Comparison of ENCODE assay signal across 14 cellular contexts in genomic region chr2:28457237-28457636, GRCh38. TPM values are rescaled to one million over a fixed set of nuclear protein-coding genes. Genes with fewer than 3 reads are reported as not detected.
DNase-seq lines count a peak whose midpoint lies in the region; ATAC-seq, FAIRE-seq and TF ChIP-seq lines count a peak whose summit lies in the region.
"Had no signal": no experiment of that assay in that cellular context is flagged by ENCODE, and none has a peak within 500 bp of the region (broad histone marks: within the 10 kb centered on the region; RNA-seq: fewer than 3 reads in every experiment).

No MANE protein-coding gene starts in this region.

- no peak overlapping the region for H2BK120ac ChIP-seq in mesendoderm (ENCODE audit: low read depth, low read length)

- H3K18ac ChIP-seq in mesendoderm (ENCODE audit: low read length): no peak overlapping the region

- in situ Hi-C loops in K562 (cut with MboI): no loop called here
- in situ Hi-C loops in GM23248 (cut with MboI): no loop called here

- no peak overlapping the region for H2BK5ac ChIP-seq in mesendoderm (ENCODE audit: low read length)

- CTCF ChIA-PET in HCT116 (lab: Charles Lee) (no interaction called here), K562 (lab: Yijun Ruan, JAX; ENCODE audit: low intra/inter-chr PET ratio) (no interaction called here)

- no peak overlapping the region for H3K56ac ChIP-seq in mesendoderm (ENCODE audit: low read length)

- H3K9me3 ChIP-seq in HCT116 (ENCODE audit: control insufficient read depth in 1 of 2, insufficient read depth in 1 of 2, low read depth in 1 of 2, low read length in 2 of 2) (peaks cover 0 to 3% of the 10 kb centered on the region in 2 experiments; a peak in 1 of 4 replicates), K562 (replicated peaks; ENCODE audit: control insufficient read depth, insufficient read depth, low read depth, low read length) (no peaks in the 10 kb centered on the region), GM23248 (ENCODE audit: low read depth) (peaks cover 3% of the 10 kb centered on the region)
- H3K9me3 ChIP-seq: SJSA1 had no signal

- ATAC-seq in HCT116 (peak; percentile 48; the same call in 1 of the 2 replicates), K562 (peak; percentile 77)

- no peaks in the 10 kb centered on the region for H4K20me1 ChIP-seq in HCT116 (ENCODE audit: insufficient read depth)
- H4K20me1 ChIP-seq in K562 (replicated peaks; ENCODE audit: control insufficient read depth, insufficient read depth, low read length): 0 out of 2 replicates have a peak, but pooled peaks cover 7% of the 10 kb centered on the region
- no peaks in the 10 kb centered on the region for H4K20me1 ChIP-seq in GM23248 (ENCODE audit: insufficient read depth)
- H4K20me1 ChIP-seq: BLaER1 treated with 17β-estradiol and CSF1 and Interleukin-3, amounts not matched to agents 10 nM and 100 nM had no signal

- DNase-seq in GM12864 (ENCODE audit: low read depth) (no peak), HCT116 (ENCODE audit: low read depth, low spot score) (no peak), K562 (ENCODE audit: extremely low read depth in 1 of 4, low spot score in 3 of 4) (peak; percentile 27 to 43 (median 36)), mesendoderm (peak; percentile 22), NCI-H526 (lab: John Stamatoyannopoulos, UW) (no peak), OCI-M2 (lab: John Stamatoyannopoulos, UW; ENCODE audit: unreplicated experiment) (no peak), GM23248 (no peak)
- DNase-seq: GF-D8, NCI-H187 treated with DMSO at 0.1 percent for 48 hours, NCI-H446, PC-9 had no signal

- RAD21 ChIA-PET in HCT116 (lab: Charles Lee; ENCODE audit: low non-redundant PET in 1 of 2, low total read pairs in 2 of 2, uncharacterized antibody in 2 of 2, unreplicated experiment in 2 of 2): no interaction called here

- no peaks in the 10 kb centered on the region for H3K27me3 ChIP-seq in HCT116 (ENCODE audit: insufficient read depth, low read length)
- peaks cover 0 to 26% of the 10 kb centered on the region in 2 experiments; a peak in 2 of 5 replicates for H3K27me3 ChIP-seq in K562 (ENCODE audit: control insufficient read depth in 2 of 2, insufficient read depth in 2 of 2, low read length in 2 of 2)
- no peaks in the 10 kb centered on the region for H3K27me3 ChIP-seq in mesendoderm (ENCODE audit: insufficient read depth, low read length, poor library complexity)
- no peaks in the 10 kb centered on the region for H3K27me3 ChIP-seq in GM23248 (replicated peaks; ENCODE audit: insufficient read depth)
- H3K27me3 ChIP-seq: BLaER1 treated with 17β-estradiol and CSF1 and Interleukin-3, amounts not matched to agents 10 nM and 100 nM; SJSA1 had no signal

- no peaks in the 10 kb centered on the region for H3K79me1 ChIP-seq in mesendoderm (ENCODE audit: low read length)

- no peak overlapping the region for H3K9ac ChIP-seq in HCT116 (ENCODE audit: low read length)
- H3K9ac ChIP-seq in K562 (ENCODE audit: insufficient read depth in 1 of 2, low read depth in 2 of 2, low read length in 2 of 2): no peak overlapping the region
- H3K9ac ChIP-seq in mesendoderm (ENCODE audit: low read length): no peak overlapping the region
- no peak overlapping the region for H3K9ac ChIP-seq in GM23248
- H3K9ac ChIP-seq: BLaER1 treated with 17β-estradiol and CSF1 and Interleukin-3, amounts not matched to agents 10 nM and 100 nM had no signal

- no peaks in the 10 kb centered on the region for H3F3A ChIP-seq in GM23248 (ENCODE audit: insufficient read depth)

- H3K27ac ChIP-seq in HCT116 (ENCODE audit: low read depth, low read length): no peak overlapping the region
- no peak overlapping the region for H3K27ac ChIP-seq in K562 (ENCODE audit: extremely low read depth, low read depth, low read length)
- no peak overlapping the region for H3K27ac ChIP-seq in mesendoderm (ENCODE audit: low read depth, low read length)
- H3K27ac ChIP-seq in GM23248: no peak overlapping the region
- H3K27ac ChIP-seq: BLaER1 treated with 17β-estradiol and CSF1 and Interleukin-3, amounts not matched to agents 10 nM and 100 nM; PC-9; SJSA1 had no signal

- no peak overlapping the region for H4K8ac ChIP-seq in mesendoderm (ENCODE audit: low read depth, low read length)

- H2AFZ ChIP-seq in HCT116 (ENCODE audit: low read depth, low read length, poor library complexity, severe bottlenecking) (no peak overlapping the region), K562 (ENCODE audit: low read depth, low read length) (0 out of 2 replicates have a peak overlapping the region, but pooled peaks have one; percentile 47), GM23248 (no peak overlapping the region)
- H2AFZ ChIP-seq: PC-9 had no signal

- H2BK15ac ChIP-seq in mesendoderm (replicated peaks; ENCODE audit: low read depth): no peak overlapping the region

- H3K9me2 ChIP-seq in HCT116 (ENCODE audit: insufficient read depth): no peaks in the 10 kb centered on the region
- no peaks in the 10 kb centered on the region for H3K9me2 ChIP-seq in GM23248 (ENCODE audit: insufficient read depth)

- H3K4me2 ChIP-seq in HCT116 (ENCODE audit: low read length): no peak overlapping the region
- H3K4me2 ChIP-seq in K562 (ENCODE audit: insufficient read depth, low read length): no peak overlapping the region
- no peak overlapping the region for H3K4me2 ChIP-seq in mesendoderm (ENCODE audit: low read length)
- H3K4me2 ChIP-seq in GM23248 (ENCODE audit: unreplicated experiment): no peak overlapping the region
- H3K4me2 ChIP-seq: BLaER1 treated with 17β-estradiol and CSF1 and Interleukin-3, amounts not matched to agents 10 nM and 100 nM; PC-9 had no signal

- no peaks in the 10 kb centered on the region for H3K36me3 ChIP-seq in HCT116 (ENCODE audit: control insufficient read depth in 1 of 2, insufficient read depth in 2 of 2, low read length in 2 of 2)
- no peaks in the 10 kb centered on the region for H3K36me3 ChIP-seq in K562 (ENCODE audit: control insufficient read depth, insufficient read depth, low read length)
- H3K36me3 ChIP-seq in mesendoderm (ENCODE audit: control insufficient read depth, insufficient read depth, low read length): no peaks in the 10 kb centered on the region
- H3K36me3 ChIP-seq in GM23248 (ENCODE audit: low read depth): no peaks in the 10 kb centered on the region
- H3K36me3 ChIP-seq: BLaER1 treated with 17β-estradiol and CSF1 and Interleukin-3, amounts not matched to agents 10 nM and 100 nM; SJSA1 had no signal

- H3K4me1 ChIP-seq in HCT116 (ENCODE audit: control insufficient read depth in 1 of 2, insufficient read depth in 2 of 2, low read length in 2 of 2) (0 out of 4 replicates have a peak, but pooled peaks cover 0 to 5% of the 10 kb centered on the region in 2 experiments), K562 (replicated peaks in 1 of 2; ENCODE audit: control insufficient read depth in 2 of 2, insufficient read depth in 2 of 2, low read length in 2 of 2) (peaks cover 0 to 5% of the 10 kb centered on the region in 2 experiments; a peak in 2 of 5 replicates), mesendoderm (ENCODE audit: control insufficient read depth, low read depth, low read length) (no peaks in the 10 kb centered on the region), GM23248 (ENCODE audit: insufficient read depth) (no peaks in the 10 kb centered on the region)

- 14% methylated on average over 10 of the region's 10 CpGs for WGBS in K562 (ENCODE audit: insufficient coverage, low coverage, missing lambda C conversion rate)
- WGBS in mesendoderm (ENCODE audit: extremely low coverage, insufficient coverage, low lambda C conversion rate): no CpG with 5 or more reads among the region's 10 CpGs
- 90 to 92% methylated on average over 10 of the region's 10 CpGs for WGBS in GM23248 (ENCODE audit: low coverage in 1 of 2, low lambda C conversion rate in 2 of 2, missing lambda C conversion rate in 2 of 2), 2 experiments

- FAIRE-seq in K562 (lab: Jason Lieb, UNC): no peak
- FAIRE-seq: A204.1 had no signal

- H3K23ac ChIP-seq in mesendoderm (ENCODE audit: low read length): no peak overlapping the region

- POLR2A ChIA-PET in HCT116 (lab: Charles Lee): no interaction called here
- POLR2A ChIA-PET in K562 (lab: Yijun Ruan, JAX): no interaction called here

- no peak overlapping the region for H3K4ac ChIP-seq in mesendoderm (ENCODE audit: low read depth, low read length)

- H3K79me2 ChIP-seq in HCT116 (ENCODE audit: insufficient read depth, low read length): no peaks in the 10 kb centered on the region
- H3K79me2 ChIP-seq in K562 (ENCODE audit: control insufficient read depth, insufficient read depth, low read length): no peaks in the 10 kb centered on the region
- H3K79me2 ChIP-seq in mesendoderm (ENCODE audit: control insufficient read depth, insufficient read depth, low read length): no peaks in the 10 kb centered on the region
- H3K79me2 ChIP-seq in GM23248 (ENCODE audit: insufficient read depth): no peaks in the 10 kb centered on the region

- intact Hi-C loops in HCT116 (cut with micrococcal nuclease) (no loop called here), K562 (cut with micrococcal nuclease) (no loop called here)

- TF ChIP-seq POLR2A in HCT116 (IDR thresholded peaks at IDR 0.05; ENCODE audit: borderline replicate concordance, extremely low read depth, insufficient read depth, insufficient read length) (no peak), K562 (conservative IDR thresholded peaks at IDR 0.05) (no peak)

- no peak for TF ChIP-seq RAD21 in HCT116 (IDR thresholded peaks at IDR 0.05; ENCODE audit: low read depth)
- peak in 1 of 2 experiments; percentile 21; a peak in 1 of 4 replicates for TF ChIP-seq RAD21 in K562 (CRISPR knock-in tag; conservative IDR thresholded peaks at IDR 0.05 in 1 of 2, IDR thresholded peaks at IDR 0.05 in 1 of 2)

- H3K4me3 ChIP-seq in GM12864 (ENCODE audit: low read depth, low read length) (no peak overlapping the region), HCT116 (replicated peaks in 1 of 2; ENCODE audit: low read depth in 1 of 2, low read length in 2 of 2) (no peak overlapping the region), K562 (no peak overlapping the region), mesendoderm (ENCODE audit: low read length) (no peak overlapping the region), GM23248 (no peak overlapping the region)
- H3K4me3 ChIP-seq: BLaER1 treated with 17β-estradiol and CSF1 and Interleukin-3, amounts not matched to agents 10 nM and 100 nM; PC-9; SJSA1 had no signal

- H3K9me1 ChIP-seq in K562 (ENCODE audit: control insufficient read depth, insufficient read depth, low read length): no peaks in the 10 kb centered on the region

- no peak overlapping the region for H2AK5ac ChIP-seq in mesendoderm (ENCODE audit: low read length)

- TF ChIP-seq EP300 in K562 (IDR thresholded peaks at IDR 0.05; ENCODE audit: low read length): no peak

- H4K5ac ChIP-seq in mesendoderm (ENCODE audit: low read length): no peak overlapping the region

- peak; percentile 21 for TF ChIP-seq CTCF in GM12864 (IDR thresholded peaks at IDR 0.05; ENCODE audit: low read depth, low read length, missing control alignments)
- 0 out of 6 replicates have a peak, but pooled peaks of 1 of the 3 experiments have one; percentile 13 for TF ChIP-seq CTCF in HCT116 (IDR thresholded peaks at IDR 0.05 in 2 of 3, conservative IDR thresholded peaks at IDR 0.05 in 1 of 3; ENCODE audit: borderline replicate concordance in 1 of 3, insufficient read depth in 1 of 3, low read depth in 2 of 3, low read length in 2 of 3)
- TF ChIP-seq CTCF in K562 (IDR thresholded peaks at IDR 0.05 in 2 of 3, conservative IDR thresholded peaks at IDR 0.05 in 1 of 3; ENCODE audit: insufficient read depth in 2 of 3, low read depth in 1 of 3, low read length in 3 of 3): peak; percentile 26 to 40 (median 30); a peak in 4 of 6 replicates

- BruUV-seq in HCT116 (replicated peaks; lab: Mats Ljungman, UMichigan): no TSS peak
- no TSS peak for BruUV-seq in K562 (replicated peaks; lab: Mats Ljungman, UMichigan)

RNA-seq across cellular contexts. Expression of gene PLB1, which starts 38.6 kb away (rescaled TPM):
- total RNA-seq in HCT116 (2021; ENCODE audit: unreplicated experiment) (0.49 TPM), K562 (2014; rRNA removed) (0.09 TPM in 1 of 2 replicates, not detected in the other), K562 (2014; rRNA removed; fragmentation: Illumina TruSeq; extraction: Trizol) (not detected in 2 replicates), K562 (2015; rRNA removed; fragmentation: Illumina TruSeq; extraction: Trizol) (0.04 and 0.19 TPM in 2 replicates), K562 (2021) (0.07 TPM in 1 of 2 replicates, not detected in the other)
- 0.27 and 0.33 TPM in 2 replicates for polyA plus RNA-seq in HCT116 (2012)
- 0.37 and 0.48 TPM in 2 replicates for total RNA-seq in K562 (2011; cell fraction: chromatin; rRNA removed; ENCODE audit: low replicate concordance)
- total RNA-seq in K562 (2011; cell fraction: nucleolus; rRNA removed): 0.33 TPM in 1 of 2 replicates, not detected in the other
- total RNA-seq in K562 (2011; cell fraction: nucleoplasm; rRNA removed): 0.07 and 0.38 TPM in 2 replicates
- polyA plus RNA-seq in K562 (2011; rRNA removed) (0.08 and 0.24 TPM in 2 replicates), K562 (2014; fragmentation: Illumina TruSeq; extraction: Trizol) (0.03 and 0.11 TPM in 2 replicates), K562 (2014; fragmentation: Nextera tagmentation; extraction: Ambion mirVana) (under 1 TPM in 1 of 2 experiments, not detected in 1; 0.01 TPM), K562 (2014; rRNA removed) (0.07 and 0.09 TPM in 2 replicates), GM23248 (2016; fragmentation: Nextera tagmentation; extraction: Ambion mirVana) (0.25 and 0.44 TPM in 2 replicates)
- polyA plus RNA-seq in K562 (2011; cell fraction: cytosol; rRNA removed): 0.04 and 0.06 TPM in 2 replicates
- 0.28 and 0.35 TPM in 2 replicates for polyA plus RNA-seq in K562 (2011; cell fraction: nucleus; rRNA removed)
- 0.16 and 0.39 TPM in 2 replicates for polyA plus RNA-seq in K562 (2012)
- polyA minus RNA-seq in K562 (2011; rRNA and poly(A)+ RNA removed): 0.06 and 0.11 TPM in 2 replicates
- not detected in 2 replicates for polyA minus RNA-seq in K562 (2011; cell fraction: cytosol; rRNA and poly(A)+ RNA removed)
- 0.11 and 0.40 TPM in 2 replicates for polyA minus RNA-seq in K562 (2011; cell fraction: nucleus; rRNA and poly(A)+ RNA removed)
- 0.31 TPM for polyA plus RNA-seq in mesendoderm (2013, experiment 1 of 2)
- polyA plus RNA-seq in mesendoderm (2013, experiment 2 of 2): 0.25 TPM
- 0.11 and 0.38 TPM in 2 replicates for total RNA-seq in GM23248 (2014; rRNA removed; shearing (Covaris generic))

Comparison
In these comparisons a context has a peak if more than half of its experiments do, and no peak if none do; other contexts are left out.
1. DNase-seq: peak in K562 (4 of 4) and mesendoderm (single experiment); none in GM12864 (single experiment), HCT116 (single experiment), NCI-H526 (0 of 2), OCI-M2 (single experiment) and GM23248 (single experiment).